1 cellular context compared by ENCODE assay signal in genomic region chr10:96814264-96814663, GRCh38.
TF ChIP-seq lines count a peak whose summit lies in the region.

No MANE protein-coding gene starts in this region.

TF ChIP-seq in IMR-90, 13 proteins besides CTCF, POLR2A, EP300 and RAD21 (continued from another document):
- TF ChIP-seq MXI1 (IDR thresholded peaks at IDR 0.05; ENCODE audit: borderline replicate concordance, low read depth, low read length) (no peak), RCOR1 (IDR thresholded peaks at IDR 0.05; ENCODE audit: insufficient replicate concordance, low read length) (peak; percentile 46), SMC3 (IDR thresholded peaks at IDR 0.05; ENCODE audit: low read depth, low read length) (no peak), CEBPB (IDR thresholded peaks at IDR 0.05; ENCODE audit: low read depth, low read length) (peak; percentile 46; the same call in 1 of the 2 replicates), CHD1 (IDR thresholded peaks at IDR 0.05; ENCODE audit: low read depth, low read length) (no peak), MAFK (IDR thresholded peaks at IDR 0.05; ENCODE audit: low read depth, low read length) (no peak)
- TF ChIP-seq, protein P1, sequence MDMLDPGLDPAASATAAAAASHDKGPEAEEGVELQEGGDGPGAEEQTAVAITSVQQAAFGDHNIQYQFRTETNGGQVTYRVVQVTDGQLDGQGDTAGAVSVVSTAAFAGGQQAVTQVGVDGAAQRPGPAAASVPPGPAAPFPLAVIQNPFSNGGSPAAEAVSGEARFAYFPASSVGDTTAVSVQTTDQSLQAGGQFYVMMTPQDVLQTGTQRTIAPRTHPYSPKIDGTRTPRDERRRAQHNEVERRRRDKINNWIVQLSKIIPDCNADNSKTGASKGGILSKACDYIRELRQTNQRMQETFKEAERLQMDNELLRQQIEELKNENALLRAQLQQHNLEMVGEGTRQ (IDR thresholded peaks at IDR 0.05; ENCODE audit: low read depth, low read length), result no peak
